18 cellular contexts compared by ENCODE assay signal in the genomic region with DNA sequence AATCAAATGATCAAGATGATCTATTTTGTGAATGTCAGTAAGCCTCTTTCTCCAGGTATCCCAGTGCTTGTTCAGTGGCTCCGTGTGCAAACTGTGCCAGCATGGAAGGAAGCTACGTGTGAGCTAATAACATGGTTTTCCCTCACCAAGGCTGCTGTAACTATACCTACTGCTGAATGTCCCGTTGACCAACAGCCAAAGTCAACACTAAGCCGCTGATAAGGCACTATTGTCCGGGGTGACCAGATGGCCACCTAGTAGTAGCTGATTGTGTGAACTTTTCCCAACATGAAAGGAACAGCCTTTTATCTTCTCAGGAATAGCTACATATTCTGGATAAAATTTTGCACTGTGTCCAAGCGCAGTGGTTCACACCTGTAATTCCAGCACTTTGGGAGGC. TPM values are rescaled to one million over a fixed set of nuclear protein-coding genes. Genes with fewer than 3 reads are reported as not detected.
DNase-seq lines count a peak whose midpoint lies in the region; ATAC-seq, FAIRE-seq and TF ChIP-seq lines count a peak whose summit lies in the region.
"Had no signal": no experiment of that assay in that cellular context is flagged by ENCODE, and none has a peak within 500 bp of the region (broad histone marks: within the 10 kb centered on the region; RNA-seq: fewer than 3 reads in every experiment).

No MANE protein-coding gene starts in this region.

- POLR2A ChIA-PET in WTC11 (lab: Charles Lee) (no interaction called here), HepG2 (lab: Yijun Ruan, JAX) (no interaction called here)

- H3K9me3 ChIP-seq in HepG2 (ENCODE audit: low read length) (no peaks in the 10 kb centered on the region), stomach (no peaks in the 10 kb centered on the region)
- H3K9me3 ChIP-seq: SK-N-SH had no signal

- no peak overlapping the region for H3K27ac Mint-ChIP-seq in WTC11

- in situ Hi-C loops in HepG2 (cut with HindIII; ENCODE audit: extremely low pct_ligation_motif_present, low pct_unique_long_range_greater_than_20kb): loop anchor here (5.0 to 10.0 kb wide), 2 partner anchors 301 to 362 kb away; no protein-coding TSS in a partner anchor

- H3K9ac ChIP-seq in HepG2 (ENCODE audit: insufficient read depth, low read depth, low read length): no peak overlapping the region
- H3K9ac ChIP-seq: BLaER1, SK-N-SH had no signal

- intact Hi-C loops in HepG2 (cut with micrococcal nuclease; ENCODE audit: unreplicated experiment) (loop anchor here (5.0 kb wide), 2 partner anchors 66 to 241 kb away; partner anchors contain the start of genes HERC5 and PPM1K), stomach (cut with DNase I; ENCODE audit: low total_unique reads) (loop anchor here (5.0 kb wide), 1 partner anchor 301 kb away; no protein-coding TSS in a partner anchor)

- WGBS in HepG2 (ENCODE audit: low lambda C conversion rate): 3% methylated on average over 4 of the region's 6 CpGs
- 33 to 64% (median 50%) methylated on average over 6 of the region's 6 CpGs for WGBS in stomach, 5 donors

- H3K36me3 Mint-ChIP-seq in WTC11: 0 out of 2 replicates have a peak, but pooled peaks cover 2% of the 10 kb centered on the region

- no TSS peak for BruUV-seq in HepG2 (replicated peaks; lab: Mats Ljungman, UMichigan)

- peak; percentile 76 for FAIRE-seq in HepG2 (lab: Jason Lieb, UNC)
- FAIRE-seq: RCC 7860 had no signal

- H3K36me3 ChIP-seq in HepG2 (replicated peaks in 1 of 2; ENCODE audit: control insufficient read depth in 1 of 2, insufficient read depth in 2 of 2, low read length in 2 of 2) (no peaks in the 10 kb centered on the region), stomach (no peaks in the 10 kb centered on the region)
- H3K36me3 ChIP-seq: BLaER1 had no signal

- H3K27ac ChIP-seq in HepG2 (ENCODE audit: extremely low read length, insufficient read depth, low read length): no peak overlapping the region
- H3K27ac ChIP-seq in stomach: no peak overlapping the region
- H3K27ac ChIP-seq: BLaER1 had no signal

- no peaks in the 10 kb centered on the region for H4K20me1 ChIP-seq in HepG2 (ENCODE audit: insufficient read depth, low read length)
- H4K20me1 ChIP-seq: BLaER1 had no signal

- H3K4me3 ChIP-seq in HepG2 (replicated peaks in 1 of 3; ENCODE audit: insufficient read depth in 1 of 3, low read depth in 2 of 3, low read length in 3 of 3): no peak overlapping the region
- H3K4me3 ChIP-seq in stomach: no peak overlapping the region
- H3K4me3 ChIP-seq: BLaER1 had no signal

- no peaks in the 10 kb centered on the region; the same call in 1 of the 2 replicates for H3K27me3 Mint-ChIP-seq in WTC11 (ENCODE audit: low read depth)

- no peak overlapping the region for H2AFZ ChIP-seq in HepG2 (ENCODE audit: low read length)

- TF ChIP-seq EP300 in HepG2 (IDR thresholded peaks at IDR 0.05; ENCODE audit: low read depth in 2 of 2, low read length in 2 of 2) (peak in 1 of 2 experiments; percentile 44; a peak in 1 of 4 replicates), HepG2 (CRISPR knock-in tag; IDR thresholded peaks at IDR 0.05; ENCODE audit: borderline replicate concordance) (peak; percentile 47; the same call in 1 of the 2 replicates), stomach (IDR thresholded peaks at IDR 0.05) (no peak)

- TF ChIP-seq POLR2A in HepG2 (IDR thresholded peaks at IDR 0.05; ENCODE audit: insufficient read depth in 1 of 2, low read depth in 2 of 2, low read length in 2 of 2) (no peak), stomach (IDR thresholded peaks at IDR 0.05) (no peak)

- H3K4me2 ChIP-seq in HepG2 (ENCODE audit: low read depth, low read length): peak overlapping the region; percentile 9; the same call in 1 of the 2 replicates
- H3K4me2 ChIP-seq: BLaER1, SK-N-SH had no signal

- H3K27me3 ChIP-seq in HepG2 (ENCODE audit: control insufficient read depth in 1 of 2, insufficient read depth in 2 of 2, low read length in 2 of 2): no peaks in the 10 kb centered on the region; a peak in 2 of 5 replicates
- H3K27me3 ChIP-seq in stomach: no peaks in the 10 kb centered on the region
- H3K27me3 ChIP-seq: BLaER1 had no signal

- H3K4me1 ChIP-seq in HepG2 (ENCODE audit: insufficient read depth, low read length): peaks cover 46% of the 10 kb centered on the region
- H3K4me1 ChIP-seq in stomach: peaks cover 3 to 5% (median 4%) of the 10 kb centered on the region in 4 donors
- H3K4me1 ChIP-seq: BLaER1 had no signal

- no peaks in the 10 kb centered on the region for H3K79me2 ChIP-seq in HepG2 (ENCODE audit: insufficient read depth, low read length)

- ATAC-seq in WTC11 (no peak), HepG2 (peak; percentile 95)

- CTCF ChIA-PET in WTC11 (lab: Charles Lee) (interaction anchor here (0.6 to 4.2 kb wide), 4 partner anchors 22 to 298 kb away, joined by 3 to 106 read pairs (median 6); no protein-coding TSS in a partner anchor), HepG2 (lab: Yijun Ruan, JAX; ENCODE audit: low intra/inter-chr PET ratio, low total read pairs) (no interaction called here)

- no peak for TF ChIP-seq CTCF in WTC11 (IDR thresholded peaks at IDR 0.05)
- TF ChIP-seq CTCF in HepG2 (CRISPR knock-in tag; IDR thresholded peaks at IDR 0.05): no peak
- no peak for TF ChIP-seq CTCF in stomach (IDR thresholded peaks at IDR 0.05)

- peaks cover 12% of the 10 kb centered on the region for H3K9me3 Mint-ChIP-seq in WTC11

- DNase-seq in DMS53 (lab: John Stamatoyannopoulos, UW) (peak; percentile 3), DMS53 treated with DMSO at 0.1 percent for 48 hours (lab: John Stamatoyannopoulos, UW; ENCODE audit: unreplicated experiment) (no peak), WTC11 (ENCODE audit: low spot score) (no peak), HepG2 (ENCODE audit: low spot score) (peak; percentile 84), stomach (peak; percentile 83), RPMI8226 (no peak)
- no peak for DNase-seq in activated CD4-positive, alpha-beta T cell treated with anti-CD3 and anti-CD28 coated beads for 4 hours
- DNase-seq in activated CD4-positive, alpha-beta T cell treated with anti-CD3 and anti-CD28 coated beads, Interleukin-2, amount 50 U/mL, for 4 hours: no peak
- DNase-seq: 8988T, DMS153, NCI-H1436 treated with DMSO at 0.1 percent for 48 hours, NCI-H2107, NCI-H345, NCI-H526, SHP77, SK-N-SH had no signal

- no peak for TF ChIP-seq RAD21 in HepG2 (CRISPR knock-in tag; IDR thresholded peaks at IDR 0.05)

- no peak overlapping the region for H3K4me3 Mint-ChIP-seq in WTC11

- peaks cover 5% of the 10 kb centered on the region; the same call in 1 of the 2 replicates for H3K4me1 Mint-ChIP-seq in WTC11

TF ChIP-seq in WTC11, 78 proteins besides CTCF, POLR2A, EP300 and RAD21:
- TF ChIP-seq ZNF416 (CRISPR knock-in tag; IDR thresholded peaks at IDR 0.05): no peak
- TF ChIP-seq ZNF121 (CRISPR knock-in tag; IDR thresholded peaks at IDR 0.05): no peak
- TF ChIP-seq TEAD1 (CRISPR knock-in tag; IDR thresholded peaks at IDR 0.05): no peak
- TF ChIP-seq SOX15 (CRISPR knock-in tag; IDR thresholded peaks at IDR 0.05): no peak
- no peak for TF ChIP-seq EMX1 (CRISPR knock-in tag; IDR thresholded peaks at IDR 0.05)
- TF ChIP-seq GABPB1 (CRISPR knock-in tag; IDR thresholded peaks at IDR 0.05): 0 out of 2 replicates have a peak, but pooled peaks have one; percentile 31
- no peak for TF ChIP-seq TEAD4 (CRISPR knock-in tag; IDR thresholded peaks at IDR 0.05)
TF ChIP-seq in WTC11: peak in this region for 1.

TF ChIP-seq in HepG2, 621 proteins besides CTCF, POLR2A, EP300 and RAD21 (continues in another document):
- peak; percentile 66 for TF ChIP-seq NR2F6 (IDR thresholded peaks at IDR 0.05)
- TF ChIP-seq NR2F6 (CRISPR knock-in tag; IDR thresholded peaks at IDR 0.05): peak; percentile 70
- TF ChIP-seq ZNF547 (CRISPR knock-in tag; IDR thresholded peaks at IDR 0.05): 0 out of 2 replicates have a peak, but pooled peaks have one; percentile 14
- 0 out of 2 replicates have a peak, but pooled peaks have one; percentile 24 for TF ChIP-seq SMYD3 (CRISPR knock-in tag; IDR thresholded peaks at IDR 0.05)
- TF ChIP-seq ZC3H13 (CRISPR knock-in tag; IDR thresholded peaks at IDR 0.05): no peak

RNA-seq across cellular contexts. Expression of gene ABCG2, which starts 58.0 kb away (rescaled TPM):
- total RNA-seq in WTC11 (2021) (2.1 to 3.8 TPM (median 3.4 TPM) in 3 replicates), HepG2 (2016; rRNA removed; fragmentation: Illumina TruSeq; extraction: Trizol) (13.2 and 15.7 TPM in 2 replicates), stomach (10 to 100 TPM in 1 of 5 donors, 1 to 10 TPM in 2, not detected in 2; 1.3 to 17.8 (median 6.4) TPM)
- 7.0 and 9.3 TPM in 2 replicates for total RNA-seq in HepG2 (2016; cell fraction: cytosol; rRNA removed; fragmentation: Illumina TruSeq; extraction: Trizol; ENCODE audit: low read depth)
- 11.3 and 14.3 TPM in 2 replicates for total RNA-seq in HepG2 (2016; cell fraction: insoluble cytoplasmic fraction; rRNA removed; fragmentation: Illumina TruSeq; extraction: Trizol)
- total RNA-seq in HepG2 (2016; cell fraction: membrane; rRNA removed; fragmentation: Illumina TruSeq; extraction: Trizol): 8.6 and 9.3 TPM in 2 replicates
- 9.2 and 11.9 TPM in 2 replicates for total RNA-seq in HepG2 (2016; cell fraction: nucleus; rRNA removed; fragmentation: Illumina TruSeq; extraction: Trizol)
- polyA plus RNA-seq in HepG2 (2011; rRNA removed) (7.4 and 10.0 TPM in 2 replicates), stomach (under 1 TPM; 0.25 to 0.61 (median 0.55) TPM)
- 6.8 TPM in 2 replicates for polyA plus RNA-seq in HepG2 (2011; cell fraction: cytosol; rRNA removed)
- 2.7 and 2.9 TPM in 2 replicates for polyA plus RNA-seq in HepG2 (2011; cell fraction: nucleus; rRNA removed)
- polyA plus RNA-seq in HepG2 (2012): 8.1 and 8.6 TPM in 2 replicates
- 2.6 and 2.9 TPM in 2 replicates for polyA plus RNA-seq in HepG2 (2016; cell fraction: cytosol; fragmentation: Illumina TruSeq; extraction: Trizol; ENCODE audit: low read depth)
- polyA plus RNA-seq in HepG2 (2016; cell fraction: insoluble cytoplasmic fraction; fragmentation: Illumina TruSeq; extraction: Trizol; ENCODE audit: low read depth): 6.5 and 8.8 TPM in 2 replicates
- 3.4 and 3.6 TPM in 2 replicates for polyA plus RNA-seq in HepG2 (2016; cell fraction: membrane; fragmentation: Illumina TruSeq; extraction: Trizol; ENCODE audit: low read depth)
- polyA plus RNA-seq in HepG2 (2016; cell fraction: nucleus; fragmentation: Illumina TruSeq; extraction: Trizol; ENCODE audit: insufficient read depth, low read depth): 7.0 and 10.3 TPM in 2 replicates
- polyA minus RNA-seq in HepG2 (2011; rRNA and poly(A)+ RNA removed; ENCODE audit: low replicate concordance): 6.0 and 8.6 TPM in 2 replicates
- polyA minus RNA-seq in HepG2 (2011; cell fraction: cytosol; rRNA and poly(A)+ RNA removed): 8.2 and 9.8 TPM in 2 replicates
- 7.9 and 9.6 TPM in 2 replicates for polyA minus RNA-seq in HepG2 (2011; cell fraction: nucleus; rRNA and poly(A)+ RNA removed)

Comparison
In these comparisons a context has a peak if more than half of its experiments do, and no peak if none do; other contexts are left out.
1. DNase-seq: peak in DMS53 (single experiment), HepG2 (single experiment) and stomach (single experiment); none in DMS53 treated with DMSO at 0.1 percent for 48 hours (single experiment), WTC11 (single experiment), activated CD4-positive, alpha-beta T cell treated with anti-CD3 and anti-CD28 coated beads for 4 hours (0 of 2), RPMI8226 (single experiment) and activated CD4-positive, alpha-beta T cell treated with anti-CD3 and anti-CD28 coated beads, Interleukin-2, amount 50 U/mL, for 4 hours (0 of 2).